In the genomic region with DNA sequence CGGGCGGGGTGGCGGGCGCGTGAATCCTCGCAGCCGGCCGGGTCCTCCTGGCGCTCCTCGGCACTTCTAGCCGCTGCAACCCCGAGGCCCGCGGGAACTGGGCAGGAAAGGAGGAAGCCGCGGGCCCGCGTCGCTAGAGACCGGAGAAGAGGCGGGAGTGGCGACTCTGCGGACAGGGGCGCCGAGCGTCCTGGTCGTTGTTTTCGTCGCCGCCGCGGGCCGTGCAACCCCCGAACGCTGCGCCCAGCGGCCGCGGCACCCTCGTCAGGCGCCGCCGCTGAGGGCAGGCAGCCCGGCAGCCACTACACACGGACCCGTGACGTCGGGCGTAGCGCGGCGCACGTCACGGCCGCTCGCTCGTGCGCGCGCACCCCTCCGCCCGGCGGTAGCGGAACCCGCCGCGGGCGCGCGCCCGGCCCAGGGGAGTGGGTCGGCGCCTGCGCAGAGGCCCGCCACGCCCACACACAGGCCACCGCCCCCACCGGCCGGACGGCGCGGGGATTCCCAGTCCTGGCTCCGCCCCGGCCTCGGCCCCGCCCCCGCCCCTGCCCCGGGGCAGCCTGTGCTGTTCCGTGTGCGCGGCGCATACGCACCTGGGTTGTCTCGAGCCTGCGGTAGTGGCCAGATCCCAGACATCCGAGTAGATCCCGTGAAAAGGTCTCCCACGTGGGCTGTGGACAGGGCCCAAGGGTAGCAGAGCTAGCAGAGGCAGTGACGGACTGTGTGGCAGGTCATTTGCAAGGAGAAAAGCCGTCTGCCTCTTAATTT, we compare ENCODE assay signal across 8 cellular contexts. TPM values are rescaled to one million over a fixed set of nuclear protein-coding genes. Genes with fewer than 3 reads are reported as not detected.
DNase-seq lines count a peak whose midpoint lies in the region; TF ChIP-seq lines count a peak whose summit lies in the region.

A gene with protein sequence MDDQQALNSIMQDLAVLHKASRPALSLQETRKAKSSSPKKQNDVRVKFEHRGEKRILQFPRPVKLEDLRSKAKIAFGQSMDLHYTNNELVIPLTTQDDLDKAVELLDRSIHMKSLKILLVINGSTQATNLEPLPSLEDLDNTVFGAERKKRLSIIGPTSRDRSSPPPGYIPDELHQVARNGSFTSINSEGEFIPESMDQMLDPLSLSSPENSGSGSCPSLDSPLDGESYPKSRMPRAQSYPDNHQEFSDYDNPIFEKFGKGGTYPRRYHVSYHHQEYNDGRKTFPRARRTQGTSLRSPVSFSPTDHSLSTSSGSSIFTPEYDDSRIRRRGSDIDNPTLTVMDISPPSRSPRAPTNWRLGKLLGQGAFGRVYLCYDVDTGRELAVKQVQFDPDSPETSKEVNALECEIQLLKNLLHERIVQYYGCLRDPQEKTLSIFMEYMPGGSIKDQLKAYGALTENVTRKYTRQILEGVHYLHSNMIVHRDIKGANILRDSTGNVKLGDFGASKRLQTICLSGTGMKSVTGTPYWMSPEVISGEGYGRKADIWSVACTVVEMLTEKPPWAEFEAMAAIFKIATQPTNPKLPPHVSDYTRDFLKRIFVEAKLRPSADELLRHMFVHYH (minus strand): TSS at position 321 of the 768 bp plus-strand sequence. CDS start 44,846 bp downstream, outside the sequence.

- 0% methylated on average over 16 of the region's 100 CpGs for WGBS in SK-N-SH (ENCODE audit: low lambda C conversion rate)

- peaks cover 10 to 16% of the 10 kb centered on the region in 2 experiments; a peak in 3 of 4 replicates for H3K4me1 ChIP-seq in SK-N-SH (ENCODE audit: control insufficient read depth in 1 of 2, insufficient read depth in 2 of 2, low read depth in 1 of 2, low read length in 1 of 2)

- no peaks in the 10 kb centered on the region for H3K9me2 ChIP-seq in SK-N-SH

- no peaks in the 10 kb centered on the region for H3K27me3 ChIP-seq in SK-N-SH (ENCODE audit: insufficient read depth)

- H3K4me3 ChIP-seq in SK-N-SH (ENCODE audit: low read depth in 2 of 2, low read length in 1 of 2) = peak within 1 kb of the TSS; percentile 76 to 89

- H3K9me3 ChIP-seq in SK-N-SH = no peaks in the 10 kb centered on the region

- POLR2A ChIA-PET in HEK293T (lab: Yijun Ruan, JAX) (interaction anchor here (0.9 to 2.1 kb wide), 4 partner anchors 11 to 17 kb away, joined by 3 to 10 read pairs (median 5); no protein-coding TSS in a partner anchor), SK-N-SH (lab: Yijun Ruan, JAX) (no interaction called here)

- TF ChIP-seq RAD21 in SK-N-SH (IDR thresholded peaks at IDR 0.05; ENCODE audit: low read length) = no peak

- H3K4me2 ChIP-seq in SK-N-SH = peak within 1 kb of the TSS; percentile 97

- H3K9ac ChIP-seq in SK-N-SH = peak within 1 kb of the TSS; percentile 98

- CTCF ChIA-PET in HEK293T (lab: Yijun Ruan, JAX) = interaction anchor here (1.1 kb wide), 1 partner anchor 17 kb away, joined by 3 read pairs; no protein-coding TSS in a partner anchor
- CTCF ChIA-PET in SK-N-SH (lab: Yijun Ruan, JAX) = interaction anchor here (1.1 to 2.7 kb wide), 3 partner anchors 10 to 64 kb away, joined by 3 to 9 read pairs (median 6); no protein-coding TSS in a partner anchor

- H4K20me1 ChIP-seq in SK-N-SH (ENCODE audit: insufficient read depth) = peaks cover 32% of the 10 kb centered on the region

- TF ChIP-seq EP300 in SK-N-SH (IDR thresholded peaks at IDR 0.05; ENCODE audit: borderline replicate concordance in 1 of 2, low read depth in 1 of 2, low read length in 1 of 2) = 0 out of 4 replicates have a peak, but pooled peaks of 1 of the 2 experiments have one; percentile 0

- peak within 1 kb of the TSS; percentile 85 for H2AFZ ChIP-seq in SK-N-SH (ENCODE audit: low read depth)

- peaks cover 46% of the 10 kb centered on the region for H3K79me2 ChIP-seq in SK-N-SH (ENCODE audit: insufficient read depth)

- peak within 1 kb of the TSS; percentile 95 to 96 for H3K27ac ChIP-seq in SK-N-SH (ENCODE audit: low read depth in 2 of 2, low read length in 1 of 2)

- H3F3A ChIP-seq in SK-N-SH (replicated peaks; ENCODE audit: insufficient read depth) = peaks cover 12% of the 10 kb centered on the region

- peak; percentile 82 for DNase-seq in GM04504 (ENCODE audit: low read depth)
- peak; percentile 99 for DNase-seq in HEK293T (ENCODE audit: extremely low spot score)
- peak; percentile 85 for DNase-seq in MV-4-11 (lab: John Stamatoyannopoulos, UW)
- peak; percentile 100 for DNase-seq in SK-N-SH
- DNase-seq in activated naive CD4-positive, alpha-beta T cell treated with anti-CD3 and anti-CD28 coated beads, Interleukin-2, amount 50 U/mL, for 16 hours = peak; percentile 93
- DNase-seq in germinal center (ENCODE audit: low spot score) = peak; percentile 99
- peak in 55 of 56 donors; percentile 38 to 94 (median 83) for DNase-seq in nucleus accumbens (lab: John Stamatoyannopoulos, UW)
- DNase-seq in superior temporal gyrus (ENCODE audit: extremely low spot score) = peak; percentile 89

- peaks cover 0 to 4% of the 10 kb centered on the region in 2 experiments for H3K36me3 ChIP-seq in SK-N-SH (replicated peaks in 1 of 2; ENCODE audit: control insufficient read depth in 1 of 2, insufficient read depth in 2 of 2, low read length in 1 of 2)

- TF ChIP-seq CTCF in SK-N-SH (IDR thresholded peaks at IDR 0.05) = no peak

TF ChIP-seq in HEK293T, 16 proteins besides CTCF, POLR2A, EP300 and RAD21:
- no peak for TF ChIP-seq BHLHE40 (IDR thresholded peaks at IDR 0.05; ENCODE audit: borderline replicate concordance)
- no peak for TF ChIP-seq ZNF384 (IDR thresholded peaks at IDR 0.05)
- no peak for TF ChIP-seq LEF1 (IDR thresholded peaks at IDR 0.05; ENCODE audit: borderline replicate concordance)
- no peak for TF ChIP-seq FOXK2 (IDR thresholded peaks at IDR 0.05)
- no peak for TF ChIP-seq FOXM1 (IDR thresholded peaks at IDR 0.05; ENCODE audit: borderline replicate concordance)
- TF ChIP-seq SP1 (IDR thresholded peaks at IDR 0.05) = no peak
- TF ChIP-seq L3MBTL2 (conservative IDR thresholded peaks at IDR 0.05) = no peak
- TF ChIP-seq TARDBP (IDR thresholded peaks at IDR 0.05) = no peak
- TF ChIP-seq, protein P1, sequence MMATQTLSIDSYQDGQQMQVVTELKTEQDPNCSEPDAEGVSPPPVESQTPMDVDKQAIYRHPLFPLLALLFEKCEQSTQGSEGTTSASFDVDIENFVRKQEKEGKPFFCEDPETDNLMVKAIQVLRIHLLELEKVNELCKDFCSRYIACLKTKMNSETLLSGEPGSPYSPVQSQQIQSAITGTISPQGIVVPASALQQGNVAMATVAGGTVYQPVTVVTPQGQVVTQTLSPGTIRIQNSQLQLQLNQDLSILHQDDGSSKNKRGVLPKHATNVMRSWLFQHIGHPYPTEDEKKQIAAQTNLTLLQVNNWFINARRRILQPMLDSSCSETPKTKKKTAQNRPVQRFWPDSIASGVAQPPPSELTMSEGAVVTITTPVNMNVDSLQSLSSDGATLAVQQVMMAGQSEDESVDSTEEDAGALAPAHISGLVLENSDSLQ (IDR thresholded peaks at IDR 0.05) = no peak
- TF ChIP-seq ELF4 (IDR thresholded peaks at IDR 0.05) = no peak
- no peak for TF ChIP-seq SUZ12 (IDR thresholded peaks at IDR 0.05)
- TF ChIP-seq FOXA1 (IDR thresholded peaks at IDR 0.05) = no peak
- TF ChIP-seq NFRKB (IDR thresholded peaks at IDR 0.05) = no peak
- no peak for TF ChIP-seq CTBP1 (IDR thresholded peaks at IDR 0.05; ENCODE audit: borderline replicate concordance)
- TF ChIP-seq ARNT (IDR thresholded peaks at IDR 0.05) = no peak

TF ChIP-seq in SK-N-SH, 30 proteins besides CTCF, POLR2A, EP300 and RAD21 (continues in another document):
- TF ChIP-seq FOXM1 (IDR thresholded peaks at IDR 0.05; ENCODE audit: low read depth) = no peak
- TF ChIP-seq GABPA (IDR thresholded peaks at IDR 0.05; ENCODE audit: low read depth) = no peak
- peak; percentile 84 for TF ChIP-seq MXI1 (IDR thresholded peaks at IDR 0.05; ENCODE audit: low read depth, low read length)
- TF ChIP-seq, protein P2, sequence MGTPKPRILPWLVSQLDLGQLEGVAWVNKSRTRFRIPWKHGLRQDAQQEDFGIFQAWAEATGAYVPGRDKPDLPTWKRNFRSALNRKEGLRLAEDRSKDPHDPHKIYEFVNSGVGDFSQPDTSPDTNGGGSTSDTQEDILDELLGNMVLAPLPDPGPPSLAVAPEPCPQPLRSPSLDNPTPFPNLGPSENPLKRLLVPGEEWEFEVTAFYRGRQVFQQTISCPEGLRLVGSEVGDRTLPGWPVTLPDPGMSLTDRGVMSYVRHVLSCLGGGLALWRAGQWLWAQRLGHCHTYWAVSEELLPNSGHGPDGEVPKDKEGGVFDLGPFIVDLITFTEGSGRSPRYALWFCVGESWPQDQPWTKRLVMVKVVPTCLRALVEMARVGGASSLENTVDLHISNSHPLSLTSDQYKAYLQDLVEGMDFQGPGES (IDR thresholded peaks at IDR 0.05; ENCODE audit: low read depth, low read length) = no peak
- TF ChIP-seq, protein P3, sequence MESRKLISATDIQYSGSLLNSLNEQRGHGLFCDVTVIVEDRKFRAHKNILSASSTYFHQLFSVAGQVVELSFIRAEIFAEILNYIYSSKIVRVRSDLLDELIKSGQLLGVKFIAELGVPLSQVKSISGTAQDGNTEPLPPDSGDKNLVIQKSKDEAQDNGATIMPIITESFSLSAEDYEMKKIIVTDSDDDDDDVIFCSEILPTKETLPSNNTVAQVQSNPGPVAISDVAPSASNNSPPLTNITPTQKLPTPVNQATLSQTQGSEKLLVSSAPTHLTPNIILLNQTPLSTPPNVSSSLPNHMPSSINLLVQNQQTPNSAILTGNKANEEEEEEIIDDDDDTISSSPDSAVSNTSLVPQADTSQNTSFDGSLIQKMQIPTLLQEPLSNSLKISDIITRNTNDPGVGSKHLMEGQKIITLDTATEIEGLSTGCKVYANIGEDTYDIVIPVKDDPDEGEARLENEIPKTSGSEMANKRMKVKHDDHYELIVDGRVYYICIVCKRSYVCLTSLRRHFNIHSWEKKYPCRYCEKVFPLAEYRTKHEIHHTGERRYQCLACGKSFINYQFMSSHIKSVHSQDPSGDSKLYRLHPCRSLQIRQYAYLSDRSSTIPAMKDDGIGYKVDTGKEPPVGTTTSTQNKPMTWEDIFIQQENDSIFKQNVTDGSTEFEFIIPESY (IDR thresholded peaks at IDR 0.05; ENCODE audit: borderline replicate concordance, low read depth) = no peak
- no peak for TF ChIP-seq RFX5 (IDR thresholded peaks at IDR 0.05; ENCODE audit: low read length)
- TF ChIP-seq, protein P4, sequence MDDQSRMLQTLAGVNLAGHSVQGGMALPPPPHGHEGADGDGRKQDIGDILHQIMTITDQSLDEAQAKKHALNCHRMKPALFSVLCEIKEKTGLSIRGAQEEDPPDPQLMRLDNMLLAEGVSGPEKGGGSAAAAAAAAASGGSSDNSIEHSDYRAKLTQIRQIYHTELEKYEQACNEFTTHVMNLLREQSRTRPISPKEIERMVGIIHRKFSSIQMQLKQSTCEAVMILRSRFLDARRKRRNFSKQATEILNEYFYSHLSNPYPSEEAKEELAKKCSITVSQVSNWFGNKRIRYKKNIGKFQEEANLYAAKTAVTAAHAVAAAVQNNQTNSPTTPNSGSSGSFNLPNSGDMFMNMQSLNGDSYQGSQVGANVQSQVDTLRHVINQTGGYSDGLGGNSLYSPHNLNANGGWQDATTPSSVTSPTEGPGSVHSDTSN (IDR thresholded peaks at IDR 0.05) = no peak
- no peak for TF ChIP-seq TCF12 (IDR thresholded peaks at IDR 0.05)

RNA-seq across cellular contexts. Expression of the gene that starts here (rescaled TPM):
- 2.7 and 4.0 TPM in 2 replicates for polyA plus RNA-seq in SK-N-SH (2012; rRNA removed)
- polyA plus RNA-seq in SK-N-SH (2012; cell fraction: cytosol; rRNA removed) = 4.4 and 4.8 TPM in 2 replicates
- polyA plus RNA-seq in SK-N-SH (2012; cell fraction: nucleus; rRNA removed) = 3.7 and 5.4 TPM in 2 replicates

Comparison
In these comparisons a context has a peak if more than half of its experiments do, and no peak if none do; other contexts are left out.
1. Peak in every context shown above with its lines: DNase-seq, H3K4me3 ChIP-seq and H3K27ac ChIP-seq.